Comparison of ENCODE assay signal across 8 cellular contexts in the genomic region with DNA sequence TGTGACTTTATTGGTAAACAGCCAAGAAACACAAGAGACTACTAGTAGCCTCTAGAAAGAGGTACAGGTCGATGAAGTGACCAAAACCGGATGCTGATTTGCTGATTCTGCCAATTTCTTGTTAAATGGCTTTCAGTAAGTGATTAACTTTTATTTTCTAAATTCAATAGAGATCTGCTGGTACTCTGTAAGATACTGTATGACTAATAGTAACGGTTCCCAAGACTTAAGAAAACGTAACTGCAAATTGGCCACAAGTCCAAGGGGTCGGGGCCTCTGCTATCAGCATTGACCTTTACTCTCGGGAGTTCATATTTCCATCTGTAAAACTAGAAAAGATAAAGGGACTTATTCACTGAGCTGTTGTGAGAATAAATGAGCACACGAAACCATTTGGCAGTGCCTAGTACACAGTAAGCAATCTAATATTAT. TPM values are rescaled to one million over a fixed set of nuclear protein-coding genes. Genes with fewer than 3 reads are reported as not detected.
DNase-seq lines count a peak whose midpoint lies in the region; ATAC-seq and TF ChIP-seq lines count a peak whose summit lies in the region.

No MANE protein-coding gene starts in this region.

- H3K27ac Mint-ChIP-seq in activated naive CD8-positive, alpha-beta T cell treated with anti-CD3 and anti-CD28 coated beads, Interleukin-2, amount 50 U/mL, for 24 hours: peak overlapping the region; percentile 27
- peak overlapping the region; percentile 72 to 85 for H3K27ac Mint-ChIP-seq in natural killer cell treated with Interleukin-12 subunit alpha and Interleukin-12 subunit beta and Interleukin-15 and Interleukin-18, amount 100 ng/mL, for 72 hours

- TF ChIP-seq CTCF in GM12865 (IDR thresholded peaks at IDR 0.05; ENCODE audit: insufficient read depth, low read depth, low read length, missing control alignments): no peak
- no peak for TF ChIP-seq CTCF in transverse colon (IDR thresholded peaks at IDR 0.05)

- H3K4me3 Mint-ChIP-seq in activated naive CD8-positive, alpha-beta T cell treated with anti-CD3 and anti-CD28 coated beads, Interleukin-2, amount 50 U/mL, for 24 hours: peak overlapping the region; percentile 69
- H3K4me3 Mint-ChIP-seq in natural killer cell treated with Interleukin-12 subunit alpha and Interleukin-12 subunit beta and Interleukin-15 and Interleukin-18, amount 100 ng/mL, for 72 hours: peak overlapping the region; percentile 87

- WGBS in transverse colon (ENCODE audit: low coverage in 1 of 2), 2 donors: 43 to 63% methylated on average over 4 to 7 of the region's 7 CpGs

- no peak overlapping the region for H3K27ac ChIP-seq in transverse colon

- intact Hi-C loops in transverse colon (cut with DNase I; ENCODE audit: low total_unique reads): no loop called here

- no peak for TF ChIP-seq EP300 in transverse colon (IDR thresholded peaks at IDR 0.05; ENCODE audit: low read depth)

- no peaks in the 10 kb centered on the region for H3K27me3 ChIP-seq in transverse colon

- DNase-seq in GM12865 (ENCODE audit: low read depth) (peak; percentile 66), transverse colon (no peak), NCI-H524 treated with DMSO at 0.1 percent for 48 hours (lab: John Stamatoyannopoulos, UW) (no peak), NCI-H1092 (lab: John Stamatoyannopoulos, UW) (no peak)
- DNase-seq in activated naive CD8-positive, alpha-beta T cell treated with anti-CD3 and anti-CD28 coated beads, Interleukin-2, amount 50 U/mL, for 24 hours: no peak
- DNase-seq in natural killer cell treated with Interleukin-12 subunit alpha and Interleukin-12 subunit beta and Interleukin-15 and Interleukin-18, amount 100 ng/mL, for 72 hours (ENCODE audit: low spot score): no peak

- H3K4me1 Mint-ChIP-seq in activated naive CD8-positive, alpha-beta T cell treated with anti-CD3 and anti-CD28 coated beads, Interleukin-2, amount 50 U/mL, for 24 hours: peaks cover 56% of the 10 kb centered on the region
- peaks cover 30 to 41% of the 10 kb centered on the region in 2 donors for H3K4me1 Mint-ChIP-seq in natural killer cell treated with Interleukin-12 subunit alpha and Interleukin-12 subunit beta and Interleukin-15 and Interleukin-18, amount 100 ng/mL, for 72 hours (ENCODE audit: low read depth in 2 of 2)

- in situ Hi-C loops in transverse colon (cut with MboI; ENCODE audit: low pct_ligation_motif_present in 1 of 4, low pct_unique_long_range_greater_than_20kb in 1 of 4, low sequenced_read_pairs in 3 of 4): no loop called here

- H3K4me3 ChIP-seq in GM12865 (ENCODE audit: low read depth, low read length) (peak overlapping the region; percentile 80), transverse colon (peak overlapping the region in 1 of 4 donors; percentile 82)

- H3K36me3 Mint-ChIP-seq in activated naive CD8-positive, alpha-beta T cell treated with anti-CD3 and anti-CD28 coated beads, Interleukin-2, amount 50 U/mL, for 24 hours (ENCODE audit: low read depth): peaks cover 22% of the 10 kb centered on the region
- peaks cover 13% of the 10 kb centered on the region for H3K36me3 Mint-ChIP-seq in natural killer cell treated with Interleukin-12 subunit alpha and Interleukin-12 subunit beta and Interleukin-15 and Interleukin-18, amount 100 ng/mL, for 72 hours

- H3K27me3 Mint-ChIP-seq in activated naive CD8-positive, alpha-beta T cell treated with anti-CD3 and anti-CD28 coated beads, Interleukin-2, amount 50 U/mL, for 24 hours: no peaks in the 10 kb centered on the region
- no peaks in the 10 kb centered on the region for H3K27me3 Mint-ChIP-seq in natural killer cell treated with Interleukin-12 subunit alpha and Interleukin-12 subunit beta and Interleukin-15 and Interleukin-18, amount 100 ng/mL, for 72 hours

- peaks cover 10% of the 10 kb centered on the region for H3K9me3 Mint-ChIP-seq in activated naive CD8-positive, alpha-beta T cell treated with anti-CD3 and anti-CD28 coated beads, Interleukin-2, amount 50 U/mL, for 24 hours
- H3K9me3 Mint-ChIP-seq in natural killer cell treated with Interleukin-12 subunit alpha and Interleukin-12 subunit beta and Interleukin-15 and Interleukin-18, amount 100 ng/mL, for 72 hours: peaks cover 3% of the 10 kb centered on the region

- no peaks in the 10 kb centered on the region for H3K9me3 ChIP-seq in transverse colon

- peak; percentile 32 for ATAC-seq in HG03175 (IDR thresholded peaks at IDR 0.05; ENCODE audit: unreplicated experiment)
- no peak for ATAC-seq in activated naive CD8-positive, alpha-beta T cell treated with anti-CD3 and anti-CD28 coated beads, Interleukin-2, amount 50 U/mL, for 24 hours
- ATAC-seq in natural killer cell treated with Interleukin-12 subunit alpha and Interleukin-12 subunit beta and Interleukin-15 and Interleukin-18, amount 100 ng/mL, for 72 hours: no peak
- no peak for ATAC-seq in GM21515 (IDR thresholded peaks at IDR 0.05; ENCODE audit: unreplicated experiment)

- peaks cover 0 to 8% (median 0%) of the 10 kb centered on the region in 4 donors for H3K36me3 ChIP-seq in transverse colon

- peaks cover 0 to 46% (median 23%) of the 10 kb centered on the region in 4 donors for H3K4me1 ChIP-seq in transverse colon

- TF ChIP-seq POLR2A in transverse colon (IDR thresholded peaks at IDR 0.05): no peak

RNA-seq across cellular contexts. Expression of a gene that starts 1.4 kb away (rescaled TPM):
- total RNA-seq in natural killer cell treated with Interleukin-12 subunit alpha and Interleukin-12 subunit beta and Interleukin-15 and Interleukin-18, amount 100 ng/mL, for 72 hours: 10 to 100 TPM; 52.5 to 71.4 TPM
- total RNA-seq in transverse colon: 10 to 100 TPM in 3 of 4 donors, 1 to 10 TPM in 1; 9.0 to 48.9 (median 33.6) TPM
